16 cellular contexts compared by ENCODE assay signal in the genomic region with DNA sequence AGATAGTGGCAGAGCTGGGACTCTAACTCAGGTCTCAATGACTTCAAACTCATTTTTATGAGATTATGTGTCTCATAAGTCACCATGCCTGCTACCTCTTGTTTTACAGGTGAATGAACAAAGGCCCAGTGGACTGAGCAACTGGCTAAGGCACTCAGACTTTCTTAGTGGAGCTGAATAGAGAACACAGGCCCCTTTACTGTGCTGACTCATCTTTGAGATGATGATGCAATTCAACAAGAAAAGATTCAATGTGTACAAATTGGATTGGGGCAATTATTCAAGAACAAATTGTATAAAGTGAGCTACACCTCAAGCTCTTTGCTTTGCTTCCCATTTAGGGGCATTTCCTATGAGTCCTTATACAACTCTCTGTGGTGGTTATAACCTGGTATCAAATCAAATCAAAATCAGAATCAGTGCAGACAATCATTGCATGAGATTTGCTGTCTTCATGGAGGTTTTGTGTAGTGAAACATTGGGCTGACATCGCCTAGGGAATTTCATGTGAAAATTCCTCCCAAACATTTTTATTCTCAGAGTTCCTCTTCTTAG.
DNase-seq lines count a peak whose midpoint lies in the region; ATAC-seq and TF ChIP-seq lines count a peak whose summit lies in the region.
"Had no signal": no experiment of that assay in that cellular context is flagged by ENCODE, and none has a peak within 500 bp of the region (broad histone marks: within the 10 kb centered on the region; RNA-seq: fewer than 3 reads in every experiment).

No MANE protein-coding gene starts in this region.

- no peaks in the 10 kb centered on the region for H3K79me2 ChIP-seq in Karpas-422 (ENCODE audit: low read length)

- H4K20me1 ChIP-seq in Karpas-422 (ENCODE audit: insufficient read depth, low read depth, low read length): no peaks in the 10 kb centered on the region
- H4K20me1 ChIP-seq: BLaER1 had no signal

- no peaks in the 10 kb centered on the region for H3K9me3 Mint-ChIP-seq in MCF 10A (ENCODE audit: unreplicated experiment)
- H3K9me3 Mint-ChIP-seq: activated naive CD8-positive, alpha-beta T cell treated with anti-CD3 and anti-CD28 coated beads, Interleukin-2, amount 10 ng/mL, durations not matched to agents 7 days and 5 days had no signal

- POLR2A ChIA-PET in MCF 10A (lab: Yijun Ruan, JAX): no interaction called here

- no peak overlapping the region for H3K9ac ChIP-seq in Karpas-422 (ENCODE audit: low read length)
- H3K9ac ChIP-seq: BLaER1 had no signal

- DNase-seq in MCF 10A (ENCODE audit: unreplicated experiment) (peak; percentile 74), breast epithelium (ENCODE audit: low spot score in 2 of 2) (no peak), RKO (ENCODE audit: low spot score) (peak; percentile 20), fibroblast of mammary gland (ENCODE audit: low read depth) (peak; percentile 66), Karpas-422 (no peak), SK-N-DZ (ENCODE audit: low spot score) (no peak), BE2C (no peak)
- DNase-seq: activated CD8-positive, alpha-beta memory T cell treated with anti-CD3 and anti-CD28 coated beads for 24 hours; activated naive CD8-positive, alpha-beta T cell treated with anti-CD3 and anti-CD28 coated beads, Interleukin-2, amount 10 ng/mL, durations not matched to agents 7 days and 5 days; effector memory CD4-positive, alpha-beta T cell; NCI-H1417 treated with DMSO at 0.1 percent for 48 hours; T-helper 9 cell had no signal

- H3K4me3 ChIP-seq in breast epithelium (no peak overlapping the region), fibroblast of mammary gland (ENCODE audit: control insufficient read depth, low read depth, low read length) (no peak overlapping the region), Karpas-422 (ENCODE audit: low read length) (no peak overlapping the region), BE2C (ENCODE audit: low read depth, low read length) (no peak overlapping the region)
- H3K4me3 ChIP-seq: BLaER1, tibial nerve had no signal

- no peaks in the 10 kb centered on the region for H3K4me1 ChIP-seq in breast epithelium
- H3K4me1 ChIP-seq in Karpas-422 (ENCODE audit: low read length): no peaks in the 10 kb centered on the region
- H3K4me1 ChIP-seq in BE2C: peaks cover 19% of the 10 kb centered on the region

- no peaks in the 10 kb centered on the region for H3K27me3 ChIP-seq in breast epithelium
- no peaks in the 10 kb centered on the region for H3K27me3 ChIP-seq in Karpas-422 (ENCODE audit: low read length)
- no peaks in the 10 kb centered on the region for H3K27me3 ChIP-seq in BE2C
- H3K27me3 ChIP-seq: BLaER1, tibial nerve had no signal

- no peak overlapping the region for H3K27ac ChIP-seq in breast epithelium
- H3K27ac ChIP-seq in Karpas-422 (ENCODE audit: low read length): no peak overlapping the region
- H3K27ac ChIP-seq: BLaER1 had no signal

- BruUV-seq in MCF 10A (replicated peaks; lab: Mats Ljungman, UMichigan): no TSS peak

- no peaks in the 10 kb centered on the region for H3K9me3 ChIP-seq in breast epithelium
- no peaks in the 10 kb centered on the region for H3K9me3 ChIP-seq in Karpas-422 (ENCODE audit: low read length)
- no peaks in the 10 kb centered on the region for H3K9me3 ChIP-seq in BE2C
- H3K9me3 ChIP-seq: BLaER1, tibial nerve had no signal

- no peak for ATAC-seq in HG03025 (IDR thresholded peaks at IDR 0.05; ENCODE audit: low FRiP score, unreplicated experiment)
- ATAC-seq: sciatic nerve had no signal

- TF ChIP-seq POLR2A in breast epithelium (IDR thresholded peaks at IDR 0.05): no peak

- TF ChIP-seq CTCF in MCF 10A (IDR thresholded peaks at IDR 0.05; ENCODE audit: unreplicated experiment): no peak
- TF ChIP-seq CTCF in breast epithelium (IDR thresholded peaks at IDR 0.05): no peak
- TF ChIP-seq CTCF in fibroblast of mammary gland (conservative IDR thresholded peaks at IDR 0.05; ENCODE audit: control insufficient read depth, insufficient read depth, low read depth, low read length): no peak
- TF ChIP-seq CTCF in BE2C (IDR thresholded peaks at IDR 0.05; ENCODE audit: low read depth, low read length): no peak

- CTCF ChIA-PET in MCF 10A (lab: Yijun Ruan, JAX): interaction anchor here (0.7 to 12.0 kb wide), 7 partner anchors 16 to 436 kb away, joined by 3 to 485 read pairs (median 9); no protein-coding TSS in a partner anchor

- peaks cover under 1% of the 10 kb centered on the region for H3K27me3 Mint-ChIP-seq in MCF 10A (ENCODE audit: insufficient read depth, unreplicated experiment)

- no peak overlapping the region for H3K27ac Mint-ChIP-seq in MCF 10A (ENCODE audit: low read depth, unreplicated experiment)
- H3K27ac Mint-ChIP-seq: activated naive CD8-positive, alpha-beta T cell treated with anti-CD3 and anti-CD28 coated beads, Interleukin-2, amount 10 ng/mL, durations not matched to agents 7 days and 5 days had no signal

- no peak overlapping the region for H3K4me3 Mint-ChIP-seq in MCF 10A (ENCODE audit: unreplicated experiment)
- H3K4me3 Mint-ChIP-seq: activated naive CD8-positive, alpha-beta T cell treated with anti-CD3 and anti-CD28 coated beads, Interleukin-2, amount 10 ng/mL, durations not matched to agents 7 days and 5 days had no signal

- H3K4me2 ChIP-seq in Karpas-422 (ENCODE audit: low read depth, low read length, poor library complexity, severe bottlenecking): no peak overlapping the region
- H3K4me2 ChIP-seq: BLaER1 had no signal

- peaks cover 11% of the 10 kb centered on the region for H3K4me1 Mint-ChIP-seq in MCF 10A (ENCODE audit: insufficient read depth, unreplicated experiment)
- H3K4me1 Mint-ChIP-seq: activated naive CD8-positive, alpha-beta T cell treated with anti-CD3 and anti-CD28 coated beads, Interleukin-2, amount 10 ng/mL, durations not matched to agents 7 days and 5 days had no signal

- no peak overlapping the region for H2AFZ ChIP-seq in Karpas-422 (ENCODE audit: low read length)

- H3K9me2 ChIP-seq in Karpas-422 (replicated peaks; ENCODE audit: insufficient read depth, low read length): no peaks in the 10 kb centered on the region

- intact Hi-C loops in MCF 10A (cut with micrococcal nuclease): loop anchor here (10.0 kb wide), 1 partner anchor 612 kb away; no protein-coding TSS in a partner anchor
- intact Hi-C loops in breast epithelium (cut with DNase I; ENCODE audit: low total_unique reads): no loop called here

- H3K36me3 ChIP-seq in breast epithelium (no peaks in the 10 kb centered on the region), Karpas-422 (ENCODE audit: insufficient read depth, low read length) (no peaks in the 10 kb centered on the region), BE2C (no peaks in the 10 kb centered on the region)
- H3K36me3 ChIP-seq: BLaER1, tibial nerve had no signal

- no peaks in the 10 kb centered on the region for H3K36me3 Mint-ChIP-seq in MCF 10A (ENCODE audit: insufficient read depth, unreplicated experiment)
- H3K36me3 Mint-ChIP-seq: activated naive CD8-positive, alpha-beta T cell treated with anti-CD3 and anti-CD28 coated beads, Interleukin-2, amount 10 ng/mL, durations not matched to agents 7 days and 5 days had no signal

Comparison
In these comparisons a context has a peak if more than half of its experiments do, and no peak if none do; other contexts are left out.
1. DNase-seq: peak in MCF 10A (single experiment), RKO (single experiment) and fibroblast of mammary gland (single experiment); none in breast epithelium (0 of 2), Karpas-422 (single experiment), SK-N-DZ (single experiment) and BE2C (single experiment).